Comparison of ENCODE assay signal across 21 cellular contexts in the genomic region with DNA sequence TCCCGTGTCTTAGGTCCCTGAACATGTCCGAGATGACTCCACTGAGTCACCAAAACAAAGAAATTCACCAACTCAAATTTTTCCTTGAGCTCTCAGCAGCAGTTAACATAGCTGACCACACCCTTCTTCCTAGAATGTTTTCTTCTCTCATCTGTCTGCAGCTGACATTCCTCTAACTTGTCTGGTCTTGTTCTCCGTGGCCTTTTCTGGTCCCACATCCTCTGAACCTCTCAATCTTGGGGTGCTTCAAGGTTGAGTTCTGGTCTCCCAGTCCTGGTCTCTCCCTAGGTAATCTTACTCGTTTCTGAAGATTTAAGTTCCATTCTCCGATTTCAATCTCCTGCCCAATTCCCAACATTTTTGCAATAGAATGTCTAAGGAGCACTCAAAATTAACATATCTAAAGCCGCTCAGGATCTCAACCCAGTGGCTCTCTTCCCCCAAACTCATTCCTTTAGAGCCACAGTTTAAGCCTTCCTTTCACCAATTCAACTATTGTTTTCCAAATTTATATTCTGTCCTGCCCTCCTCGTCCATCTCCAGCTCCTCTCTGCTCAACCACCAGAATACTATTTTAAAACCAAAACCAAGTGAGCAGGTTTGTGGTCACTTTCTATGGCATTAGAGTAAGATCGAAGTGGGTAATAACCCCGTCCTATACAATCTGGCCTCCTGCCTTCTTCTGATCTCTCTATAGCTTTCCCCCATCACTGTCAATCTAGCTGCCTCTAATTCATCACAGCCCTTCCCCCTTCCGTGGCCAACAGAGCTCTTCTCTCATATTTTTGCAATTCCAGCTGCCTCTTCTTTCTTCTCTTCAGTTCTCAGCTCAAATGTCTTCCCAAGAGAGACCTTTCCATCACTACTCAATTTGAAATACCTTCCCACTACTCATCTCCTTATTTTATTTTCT. TPM values are rescaled to one million over a fixed set of nuclear protein-coding genes. Genes with fewer than 3 reads are reported as not detected.
A peak's percentile ranks its signal among the peaks of the same experiment; 100 is the strongest.
DNase-seq lines count a peak whose midpoint lies in the region; ATAC-seq, FAIRE-seq and TF ChIP-seq lines count a peak whose summit lies in the region.
"Had no signal": no experiment of that assay in that cellular context is flagged by ENCODE, and none has a peak within 500 bp of the region (broad histone marks: within the 10 kb centered on the region; RNA-seq: fewer than 3 reads in every experiment).

No MANE protein-coding gene starts in this region.

- H3K9me3 ChIP-seq in NT2/D1 (ENCODE audit: insufficient read depth, low read length) (peaks cover 5% of the 10 kb centered on the region; the same call in 1 of the 2 replicates), fibroblast of lung (ENCODE audit: control insufficient read depth, insufficient read depth, low read depth, low read length) (no peaks in the 10 kb centered on the region), neural progenitor cell (ENCODE audit: low read depth) (no peaks in the 10 kb centered on the region), kidney (ENCODE audit: control insufficient read depth in 1 of 2, low read length in 2 of 2) (no peaks in the 10 kb centered on the region)

- no peak for FAIRE-seq in kidney (lab: Jason Lieb, UNC)

- no peaks in the 10 kb centered on the region for H4K20me1 ChIP-seq in fibroblast of lung (ENCODE audit: control insufficient read depth, extremely low read depth, insufficient read depth, low read length)
- no peaks in the 10 kb centered on the region for H4K20me1 ChIP-seq in neural progenitor cell (ENCODE audit: low read depth)

- H3K27ac ChIP-seq in fibroblast of lung (ENCODE audit: insufficient read depth, low read length) (no peak overlapping the region), neural progenitor cell (no peak overlapping the region), kidney (ENCODE audit: low read depth in 2 of 2, low read length in 2 of 2) (no peak overlapping the region)
- H3K27ac ChIP-seq: C4-2B had no signal

- DNase-seq in EL (peak; percentile 21), NT2/D1 (ENCODE audit: low read depth, low spot score) (peak; percentile 74), fibroblast of lung (ENCODE audit: low read depth in 2 of 2) (peak; percentile 1 to 15), neural progenitor cell (ENCODE audit: low spot score) (peak; percentile 19), kidney (no peak)
- DNase-seq in stimulated activated CD4-positive, alpha-beta T cell treated with anti-CD3 and anti-CD28 coated beads, Interleukin-2, amount 100 ng/mL, for 24 hours = no peak
- DNase-seq: activated CD4-positive, alpha-beta T cell treated with anti-CD3 and anti-CD28 coated beads, Interleukin-2, amount 50 U/mL, for 4 hours; activated gamma-delta T cell; GF-D8; NCI-H187; NCI-H526 treated with DMSO at 0.1 percent for 48 hours; stimulated activated CD4-positive, alpha-beta T cell treated with anti-CD3 and anti-CD28 coated beads, Interleukin-4, amount 100 ng/mL, for 24 hours; stimulated activated naive B cell treated with anti-CD40 and anti-IgM and Interleukin-4, amounts not matched to agents 10 μg/mL and 1 μg/mL and 100 μg/mL, for 72 hours had no signal

- H3K4me3 ChIP-seq in NT2/D1 (ENCODE audit: insufficient read length, low read depth) = peak overlapping the region; percentile 55
- no peak overlapping the region for H3K4me3 ChIP-seq in fibroblast of lung (replicated peaks in 1 of 4; ENCODE audit: control extremely low read depth in 1 of 4, insufficient read depth in 1 of 4, low read depth in 3 of 4, low read length in 4 of 4)
- H3K4me3 ChIP-seq in neural progenitor cell = no peak overlapping the region
- H3K4me3 ChIP-seq in kidney (ENCODE audit: low read length in 2 of 2) = no peak overlapping the region

- H2AFZ ChIP-seq in fibroblast of lung (ENCODE audit: low read length) (no peak overlapping the region), neural progenitor cell (replicated peaks) (peak overlapping the region; percentile 59)

- no peak overlapping the region for H3K4me2 ChIP-seq in fibroblast of lung (ENCODE audit: extremely low read depth, insufficient read depth, low read length)
- H3K4me2 ChIP-seq in neural progenitor cell = peak overlapping the region; percentile 45

- TF ChIP-seq CTCF in fibroblast of lung (conservative IDR thresholded peaks at IDR 0.05 in 1 of 2, IDR thresholded peaks at IDR 0.05 in 1 of 2; ENCODE audit: low read depth in 1 of 2, low read length in 2 of 2) (no peak), neural progenitor cell (IDR thresholded peaks at IDR 0.05) (no peak), kidney (IDR thresholded peaks at IDR 0.05; ENCODE audit: borderline replicate concordance, extremely low read depth, insufficient read depth) (no peak)

- peaks cover 32% of the 10 kb centered on the region for H3K36me3 ChIP-seq in NT2/D1 (ENCODE audit: insufficient read depth, insufficient read length, low read length)
- no peaks in the 10 kb centered on the region for H3K36me3 ChIP-seq in fibroblast of lung (ENCODE audit: control insufficient read depth, insufficient read depth, low read length)
- H3K36me3 ChIP-seq in neural progenitor cell = no peaks in the 10 kb centered on the region
- H3K36me3 ChIP-seq in kidney (ENCODE audit: control insufficient read depth in 1 of 2, insufficient read depth in 2 of 2, low read length in 2 of 2) = no peaks in the 10 kb centered on the region

- peaks cover 4% of the 10 kb centered on the region for H3K4me1 Mint-ChIP-seq in neural progenitor cell
- H3K4me1 Mint-ChIP-seq: IgD-negative memory B cell; stimulated activated naive B cell treated with anti-CD40 and anti-IgM and Interleukin-4, amounts not matched to agents 10 μg/mL and 1 μg/mL and 100 μg/mL, for 72 hours had no signal

- H3K4me1 ChIP-seq in NT2/D1 (ENCODE audit: insufficient read depth, insufficient read length) = peaks cover 4% of the 10 kb centered on the region
- no peaks in the 10 kb centered on the region for H3K4me1 ChIP-seq in fibroblast of lung (ENCODE audit: control insufficient read depth, extremely low read depth, insufficient read depth, low read length)
- peaks cover 19% of the 10 kb centered on the region for H3K4me1 ChIP-seq in neural progenitor cell
- no peaks in the 10 kb centered on the region for H3K4me1 ChIP-seq in kidney (ENCODE audit: control insufficient read depth in 1 of 2, insufficient read depth in 1 of 2, low read depth in 1 of 2, low read length in 2 of 2)

- no peak overlapping the region for H3K4me3 Mint-ChIP-seq in neural progenitor cell
- H3K4me3 Mint-ChIP-seq: IgD-negative memory B cell; stimulated activated naive B cell treated with anti-CD40 and anti-IgM and Interleukin-4, amounts not matched to agents 10 μg/mL and 1 μg/mL and 100 μg/mL, for 72 hours; T-helper 2 cell treated with Interferon-gamma antibody and Interleukin-4, amounts not matched to agents 5 μg/mL and 100 μg/mL, for 36 hours had no signal

- H3K9ac ChIP-seq in NT2/D1 (ENCODE audit: insufficient read length, low read depth) = peak overlapping the region; percentile 76
- no peak overlapping the region for H3K9ac ChIP-seq in fibroblast of lung (ENCODE audit: insufficient read depth, low read length)
- no peak overlapping the region for H3K9ac ChIP-seq in neural progenitor cell
- no peak overlapping the region for H3K9ac ChIP-seq in kidney (ENCODE audit: low read length in 2 of 2)

- H3K27ac Mint-ChIP-seq in neural progenitor cell = no peak overlapping the region
- H3K27ac Mint-ChIP-seq: stimulated activated naive B cell treated with anti-CD40 and anti-IgM and Interleukin-4, amounts not matched to agents 10 μg/mL and 1 μg/mL and 100 μg/mL, for 72 hours; T-helper 2 cell treated with Interferon-gamma antibody and Interleukin-4, amounts not matched to agents 5 μg/mL and 100 μg/mL, for 36 hours had no signal

- H3K9me3 Mint-ChIP-seq in neural progenitor cell = peaks cover 6% of the 10 kb centered on the region

- H3K79me2 ChIP-seq in fibroblast of lung (ENCODE audit: control insufficient read depth, insufficient read depth, low read length) (no peaks in the 10 kb centered on the region), neural progenitor cell (ENCODE audit: low read depth) (no peaks in the 10 kb centered on the region)

- H3K36me3 Mint-ChIP-seq in neural progenitor cell = no peaks in the 10 kb centered on the region
- H3K36me3 Mint-ChIP-seq: stimulated activated naive B cell treated with anti-CD40 and anti-IgM and Interleukin-4, amounts not matched to agents 10 μg/mL and 1 μg/mL and 100 μg/mL, for 72 hours had no signal

- H3F3A ChIP-seq in neural progenitor cell (ENCODE audit: low read depth) = peaks cover 9% of the 10 kb centered on the region

- ATAC-seq in GM19328 (IDR thresholded peaks at IDR 0.05; ENCODE audit: unreplicated experiment) (no peak), HG03025 (IDR thresholded peaks at IDR 0.05; ENCODE audit: low FRiP score, unreplicated experiment) (no peak)
- ATAC-seq: Right ventricle myocardium inferior; stimulated activated naive B cell treated with anti-CD40 and anti-IgM and Interleukin-4, amounts not matched to agents 10 μg/mL and 1 μg/mL and 100 μg/mL, for 72 hours had no signal

- intact Hi-C loops in kidney (cut with DNase I) = no loop called here

- peaks cover 4% of the 10 kb centered on the region for H3K27me3 Mint-ChIP-seq in neural progenitor cell (ENCODE audit: insufficient read depth, low read depth)
- H3K27me3 Mint-ChIP-seq: IgD-negative memory B cell; stimulated activated naive B cell treated with anti-CD40 and anti-IgM and Interleukin-4, amounts not matched to agents 10 μg/mL and 1 μg/mL and 100 μg/mL, for 72 hours had no signal

- H3K27me3 ChIP-seq in NT2/D1 (ENCODE audit: insufficient read depth, insufficient read length) (no peaks in the 10 kb centered on the region), fibroblast of lung (ENCODE audit: control insufficient read depth, insufficient read depth, low read length) (no peaks in the 10 kb centered on the region), neural progenitor cell (no peaks in the 10 kb centered on the region)

RNA-seq across cellular contexts. Expression of gene TRIML2, which starts 1.2 kb away (rescaled TPM):
- under 0.01 and 0.26 TPM in 2 replicates for total RNA-seq in fibroblast of lung
- polyA plus RNA-seq in fibroblast of lung = 0.05 TPM in 1 of 2 replicates, not detected in the other
- 0.07 TPM in 1 of 2 replicates, not detected in the other for polyA plus RNA-seq in fibroblast of lung (2012)
- polyA minus RNA-seq in fibroblast of lung (ENCODE audit: low replicate concordance) = not detected in 2 replicates
- total RNA-seq in neural progenitor cell (ENCODE audit: low replicate concordance) = 0.28 and 0.65 TPM in 2 replicates
- not detected for total RNA-seq in kidney
- polyA plus RNA-seq in kidney (ENCODE audit: insufficient read depth, low read depth, low replicate concordance) = not detected
- total RNA-seq: cardiac septum, epithelial cell of proximal tubule, Right ventricle myocardium inferior had no signal
- polyA plus RNA-seq: IgD-negative memory B cell had no signal

RNA-seq across cellular contexts. Expression of gene TRIML1, which starts 31.1 kb away (rescaled TPM):
- total RNA-seq in fibroblast of lung = not detected in 2 replicates
- polyA plus RNA-seq in fibroblast of lung = not detected in 2 replicates
- not detected in 2 replicates for polyA plus RNA-seq in fibroblast of lung (2012)
- polyA minus RNA-seq in fibroblast of lung (ENCODE audit: low replicate concordance) = not detected in 2 replicates
- total RNA-seq in neural progenitor cell (ENCODE audit: low replicate concordance) = not detected in 2 replicates
- not detected for total RNA-seq in kidney
- not detected for polyA plus RNA-seq in kidney (ENCODE audit: insufficient read depth, low read depth, low replicate concordance)
- total RNA-seq: cardiac septum, epithelial cell of proximal tubule, Right ventricle myocardium inferior had no signal
- polyA plus RNA-seq: IgD-negative memory B cell had no signal

Comparison
In these comparisons a context has a peak if more than half of its experiments do, and no peak if none do; other contexts are left out.
1. DNase-seq: peak in EL (single experiment), NT2/D1 (single experiment), fibroblast of lung (2 of 2) and neural progenitor cell (single experiment); none in stimulated activated CD4-positive, alpha-beta T cell treated with anti-CD3 and anti-CD28 coated beads, Interleukin-2, amount 100 ng/mL, for 24 hours (0 of 2) and kidney (single experiment).